ENCODE assay signal across 20 cellular contexts in the genomic region with DNA sequence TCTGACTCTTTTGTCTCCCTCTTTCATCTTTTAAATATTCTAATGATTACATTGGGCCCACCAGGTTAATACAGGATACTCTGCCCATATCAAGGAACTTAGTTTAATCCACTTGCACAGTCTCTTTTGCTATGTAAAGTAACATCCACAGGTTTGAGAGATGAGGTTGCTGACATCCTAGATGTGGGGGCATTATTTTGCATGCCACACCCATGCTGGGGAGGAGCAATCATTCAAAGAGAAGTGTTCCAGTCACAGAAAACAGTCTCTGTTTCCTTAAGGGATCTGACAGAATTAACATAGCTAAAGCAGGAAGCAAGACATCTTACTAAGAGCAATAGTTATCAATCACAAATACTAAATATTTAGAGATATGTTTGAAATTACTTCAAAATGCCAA. TPM values are rescaled to one million over a fixed set of nuclear protein-coding genes. Genes with fewer than 3 reads are reported as not detected.
DNase-seq lines count a peak whose midpoint lies in the region; ATAC-seq, FAIRE-seq and TF ChIP-seq lines count a peak whose summit lies in the region.
"Had no signal": no experiment of that assay in that cellular context is flagged by ENCODE, and none has a peak within 500 bp of the region (broad histone marks: within the 10 kb centered on the region; RNA-seq: fewer than 3 reads in every experiment).

No MANE protein-coding gene starts in this region.

- TF ChIP-seq POLR2A in HCT116 (IDR thresholded peaks at IDR 0.05; ENCODE audit: borderline replicate concordance, extremely low read depth, insufficient read depth, insufficient read length): no peak
- no peak for TF ChIP-seq POLR2A in H1 (IDR thresholded peaks at IDR 0.05; ENCODE audit: control extremely low read depth in 1 of 2, low read depth in 2 of 2, low read length in 2 of 2)
- no peak for TF ChIP-seq POLR2A in uterus (IDR thresholded peaks at IDR 0.05)

- no peak for TF ChIP-seq EP300 in H1 (IDR thresholded peaks at IDR 0.05; ENCODE audit: borderline replicate concordance in 1 of 2, low read depth in 2 of 2, low read length in 2 of 2)

- no peak overlapping the region for H2BK20ac ChIP-seq in H1 (ENCODE audit: low read length)

- no peaks in the 10 kb centered on the region; the same call in 1 of the 2 replicates for H3K9me2 ChIP-seq in HCT116 (ENCODE audit: insufficient read depth)

- no peak overlapping the region for H2BK5ac ChIP-seq in H1 (ENCODE audit: low read depth, low read length)

- H4K8ac ChIP-seq in H1 (ENCODE audit: extremely low read depth, insufficient read depth, low read length): no peak overlapping the region

- no peaks in the 10 kb centered on the region for H3K27me3 Mint-ChIP-seq in neural progenitor cell (ENCODE audit: insufficient read depth, low read depth)
- peaks cover 0 to 4% (median 0%) of the 10 kb centered on the region in 3 donors for H3K27me3 Mint-ChIP-seq in CD14-positive monocyte (ENCODE audit: low read depth in 3 of 3)
- H3K27me3 Mint-ChIP-seq: IgD-negative memory B cell had no signal

- H2AFZ ChIP-seq in HCT116 (ENCODE audit: low read depth, low read length, poor library complexity, severe bottlenecking) (peak overlapping the region; percentile 73), OCI-LY3 (ENCODE audit: low read depth, low read length) (peak overlapping the region; percentile 37; the same call in 1 of the 2 replicates), H1 (ENCODE audit: low read length) (peak overlapping the region; percentile 68; the same call in 1 of the 2 replicates), neural progenitor cell (replicated peaks) (peak overlapping the region; percentile 65)

- H3K4me3 ChIP-seq in HCT116 (replicated peaks in 1 of 2; ENCODE audit: low read depth in 1 of 2, low read length in 2 of 2) (no peak overlapping the region), OCI-LY3 (ENCODE audit: low read length) (no peak overlapping the region), H1 (ENCODE audit: extremely low read depth in 1 of 4, insufficient read depth in 2 of 4, low read depth in 3 of 4, low read length in 4 of 4) (no peak overlapping the region), neural progenitor cell (no peak overlapping the region), uterus (no peak overlapping the region)
- H3K4me3 ChIP-seq: A549 had no signal

- no peaks in the 10 kb centered on the region for H3K4me1 Mint-ChIP-seq in neural progenitor cell
- no peaks in the 10 kb centered on the region for H3K4me1 Mint-ChIP-seq in CD14-positive monocyte
- H3K4me1 Mint-ChIP-seq: IgD-negative memory B cell had no signal

- H3K23ac ChIP-seq in H1 (ENCODE audit: insufficient read length): no peak overlapping the region

- TF ChIP-seq CTCF in HCT116 (IDR thresholded peaks at IDR 0.05 in 2 of 3, conservative IDR thresholded peaks at IDR 0.05 in 1 of 3; ENCODE audit: borderline replicate concordance in 1 of 3, insufficient read depth in 1 of 3, low read depth in 2 of 3, low read length in 2 of 3) (no peak), OCI-LY3 (IDR thresholded peaks at IDR 0.05; ENCODE audit: low read depth, low read length) (no peak), H1 (IDR thresholded peaks at IDR 0.05; ENCODE audit: control extremely low read depth in 1 of 3, insufficient read depth in 1 of 3, low read depth in 1 of 3, low read length in 3 of 3) (no peak), neural progenitor cell (IDR thresholded peaks at IDR 0.05) (no peak), CD14-positive monocyte (IDR thresholded peaks at IDR 0.05) (no peak), uterus (IDR thresholded peaks at IDR 0.05) (no peak)

- no peaks in the 10 kb centered on the region for H3K23me2 ChIP-seq in H1 (ENCODE audit: low read depth, low read length)

- no TSS peak for BruUV-seq in HCT116 (replicated peaks; lab: Mats Ljungman, UMichigan)

- no peak overlapping the region for H2BK120ac ChIP-seq in H1 (replicated peaks; ENCODE audit: low read depth, low read length)

- intact Hi-C loops in HCT116 (cut with micrococcal nuclease): no loop called here
- intact Hi-C loops in head of caudate nucleus (cut with DNase I): no loop called here
- intact Hi-C loops in CD14-positive monocyte (cut with micrococcal nuclease): no loop called here
- intact Hi-C loops in uterus (cut with DNase I; ENCODE audit: low total_unique reads): no loop called here

- H4K5ac ChIP-seq in H1 (ENCODE audit: insufficient read length, low read depth, low read length): no peak overlapping the region

- no peak for FAIRE-seq in H1 (lab: Jason Lieb, UNC)
- FAIRE-seq: A549, D721Med had no signal

- no peak overlapping the region for H4K91ac ChIP-seq in H1 (replicated peaks; ENCODE audit: insufficient read length, low read length)

- no peak overlapping the region for H2AK5ac ChIP-seq in H1 (ENCODE audit: low read depth, low read length)

- TF ChIP-seq RAD21 in HCT116 (IDR thresholded peaks at IDR 0.05; ENCODE audit: low read depth) (no peak), H1 (IDR thresholded peaks at IDR 0.05 in 1 of 2, conservative IDR thresholded peaks at IDR 0.05 in 1 of 2; ENCODE audit: low read depth in 2 of 2, low read length in 2 of 2) (no peak)

- RAD21 ChIA-PET in HCT116 (lab: Charles Lee; ENCODE audit: low non-redundant PET in 1 of 2, low total read pairs in 2 of 2, uncharacterized antibody in 2 of 2, unreplicated experiment in 2 of 2): no interaction called here

- H3K36me3 Mint-ChIP-seq in neural progenitor cell (no peaks in the 10 kb centered on the region), CD14-positive monocyte (no peaks in the 10 kb centered on the region)
- H3K36me3 Mint-ChIP-seq: CD8-positive, alpha-beta T cell; IgD-negative memory B cell had no signal

- POLR2A ChIA-PET in HCT116 (lab: Charles Lee) (no interaction called here), H1 (lab: Charles Lee; ENCODE audit: partially characterized antibody) (no interaction called here)

- H3K4ac ChIP-seq in H1 (replicated peaks; ENCODE audit: insufficient read length, low read depth, low read length): no peak overlapping the region

- H4K20me1 ChIP-seq in HCT116 (ENCODE audit: insufficient read depth) (no peaks in the 10 kb centered on the region), OCI-LY3 (ENCODE audit: insufficient read depth, low read length) (no peaks in the 10 kb centered on the region), H1 (replicated peaks in 1 of 2; ENCODE audit: control insufficient read depth in 1 of 2, insufficient read depth in 2 of 2, low read length in 2 of 2) (no peaks in the 10 kb centered on the region), neural progenitor cell (ENCODE audit: low read depth) (no peaks in the 10 kb centered on the region)

- no peak overlapping the region for H3K27ac Mint-ChIP-seq in neural progenitor cell
- no peak overlapping the region for H3K27ac Mint-ChIP-seq in CD14-positive monocyte
- H3K27ac Mint-ChIP-seq: CD8-positive, alpha-beta T cell; H9; IgD-negative memory B cell had no signal

- H3K27me3 ChIP-seq in HCT116 (ENCODE audit: insufficient read depth, low read length): no peaks in the 10 kb centered on the region
- no peaks in the 10 kb centered on the region for H3K27me3 ChIP-seq in OCI-LY3 (ENCODE audit: low read depth, low read length)
- peaks cover 0 to under 1% (median 0%) of the 10 kb centered on the region in 4 experiments; a peak in 1 of 7 replicates for H3K27me3 ChIP-seq in H1 (replicated peaks in 1 of 4; ENCODE audit: control insufficient read depth in 3 of 4, extremely low read depth in 1 of 4, insufficient read depth in 3 of 4, low read length in 3 of 4)
- H3K27me3 ChIP-seq in neural progenitor cell: no peaks in the 10 kb centered on the region
- peaks cover 0 to 5% of the 10 kb centered on the region in 2 donors for H3K27me3 ChIP-seq in uterus
- H3K27me3 ChIP-seq: BE2C had no signal

- H3K79me2 ChIP-seq in HCT116 (ENCODE audit: insufficient read depth, low read length) (no peaks in the 10 kb centered on the region), OCI-LY3 (ENCODE audit: low read length) (no peaks in the 10 kb centered on the region), H1 (ENCODE audit: control insufficient read depth in 1 of 2, insufficient read depth in 2 of 2, low read length in 2 of 2) (no peaks in the 10 kb centered on the region), neural progenitor cell (ENCODE audit: low read depth) (no peaks in the 10 kb centered on the region)

- H3K4me1 ChIP-seq in HCT116 (ENCODE audit: control insufficient read depth in 1 of 2, insufficient read depth in 2 of 2, low read length in 2 of 2) (no peaks in the 10 kb centered on the region), OCI-LY3 (ENCODE audit: low read length) (no peaks in the 10 kb centered on the region), H1 (replicated peaks in 1 of 4; ENCODE audit: control insufficient read depth in 3 of 4, insufficient read depth in 4 of 4, low read length in 3 of 4) (no peaks in the 10 kb centered on the region), neural progenitor cell (no peaks in the 10 kb centered on the region), uterus (no peaks in the 10 kb centered on the region)
- H3K4me1 ChIP-seq: A549 had no signal

- DNase-seq in HCT116 (ENCODE audit: low read depth, low spot score) (no peak), H1 (ENCODE audit: low read depth in 1 of 2, low spot score in 2 of 2) (no peak), neural progenitor cell (ENCODE audit: low spot score) (no peak), head of caudate nucleus (no peak), CD14-positive monocyte (ENCODE audit: low spot score) (no peak), uterus (no peak)
- DNase-seq: BE2C; CD8-positive, alpha-beta T cell; COR-L47; DMS153; DMS79 treated with DMSO at 0.1 percent for 48 hours; GF-D8; H9 had no signal

- H2BK12ac ChIP-seq in H1 (ENCODE audit: low read depth, low read length): no peak overlapping the region

- H3K27ac ChIP-seq in HCT116 (ENCODE audit: low read depth, low read length): no peak overlapping the region
- H3K27ac ChIP-seq in OCI-LY3 (ENCODE audit: low read length): no peak overlapping the region
- no peak overlapping the region for H3K27ac ChIP-seq in H1 (ENCODE audit: low read depth, low read length)
- no peak overlapping the region for H3K27ac ChIP-seq in neural progenitor cell
- no peak overlapping the region for H3K27ac ChIP-seq in uterus
- H3K27ac ChIP-seq: A549, C4-2B had no signal

- H3K36me3 ChIP-seq in HCT116 (ENCODE audit: control insufficient read depth in 1 of 2, insufficient read depth in 2 of 2, low read length in 2 of 2) (no peaks in the 10 kb centered on the region), OCI-LY3 (replicated peaks; ENCODE audit: low read depth, low read length) (no peaks in the 10 kb centered on the region), H1 (ENCODE audit: control insufficient read depth in 2 of 4, insufficient read depth in 4 of 4, low read length in 3 of 4) (no peaks in the 10 kb centered on the region), neural progenitor cell (no peaks in the 10 kb centered on the region), uterus (no peaks in the 10 kb centered on the region)
- H3K36me3 ChIP-seq: BE2C had no signal

- no peaks in the 10 kb centered on the region for H3K79me1 ChIP-seq in H1 (ENCODE audit: low read depth, low read length)

- no peaks in the 10 kb centered on the region for H3K9me3 ChIP-seq in HCT116 (ENCODE audit: control insufficient read depth in 1 of 2, insufficient read depth in 1 of 2, low read depth in 1 of 2, low read length in 2 of 2)
- no peaks in the 10 kb centered on the region for H3K9me3 ChIP-seq in OCI-LY3 (ENCODE audit: insufficient read depth, low read length)
- H3K9me3 ChIP-seq in H1 (ENCODE audit: insufficient read depth in 2 of 2, low read depth in 1 of 2, low read length in 1 of 2): no peaks in the 10 kb centered on the region
- H3K9me3 ChIP-seq in neural progenitor cell (ENCODE audit: low read depth): no peaks in the 10 kb centered on the region
- no peaks in the 10 kb centered on the region for H3K9me3 ChIP-seq in uterus
- H3K9me3 ChIP-seq: A549, BE2C had no signal

- H3K9ac ChIP-seq in HCT116 (ENCODE audit: low read length) (no peak overlapping the region), OCI-LY3 (ENCODE audit: low read length) (no peak overlapping the region), H1 (replicated peaks in 1 of 4; ENCODE audit: extremely low read depth in 1 of 4, low read depth in 3 of 4, low read length in 3 of 4) (no peak overlapping the region), neural progenitor cell (no peak overlapping the region)

- H3K4me2 ChIP-seq in HCT116 (ENCODE audit: low read length) (no peak overlapping the region), OCI-LY3 (ENCODE audit: low read length) (no peak overlapping the region), H1 (ENCODE audit: insufficient read depth in 1 of 2, low read depth in 2 of 2, low read length in 2 of 2) (no peak overlapping the region), neural progenitor cell (no peak overlapping the region)
- H3K4me2 ChIP-seq: A549 had no signal

- H3K9me3 Mint-ChIP-seq in neural progenitor cell (no peaks in the 10 kb centered on the region), CD14-positive monocyte (peaks cover 0 to 3% (median under 1%) of the 10 kb centered on the region in 7 donors)
- H3K9me3 Mint-ChIP-seq: H9 had no signal

- no peak overlapping the region for H3K18ac ChIP-seq in H1 (ENCODE audit: extremely low read depth, low read length)

- CTCF ChIA-PET in HCT116 (lab: Charles Lee): no interaction called here
- CTCF ChIA-PET in H1 (lab: Charles Lee; ENCODE audit: partially characterized antibody): interaction anchor here (0.7 to 0.9 kb wide), 2 partner anchors 14 to 608 kb away, joined by 3 read pairs; no protein-coding TSS in a partner anchor

- no peak overlapping the region for H3K56ac ChIP-seq in H1 (replicated peaks; ENCODE audit: insufficient read length, low read depth, low read length)

- ATAC-seq in HCT116: no peak
- no peak for ATAC-seq in HG03108 (IDR thresholded peaks at IDR 0.05; ENCODE audit: unreplicated experiment)
- ATAC-seq: A549; CD8-positive, alpha-beta T cell had no signal

- no peak overlapping the region for H3K14ac ChIP-seq in H1 (ENCODE audit: insufficient read length)

- H2BK15ac ChIP-seq in H1 (ENCODE audit: low read length): no peak overlapping the region

- H3F3A ChIP-seq in neural progenitor cell (ENCODE audit: low read depth): no peaks in the 10 kb centered on the region

- H3K4me3 Mint-ChIP-seq in neural progenitor cell (no peak overlapping the region), CD14-positive monocyte (no peak overlapping the region)
- H3K4me3 Mint-ChIP-seq: CD8-positive, alpha-beta T cell; H9; IgD-negative memory B cell had no signal

RNA-seq across cellular contexts. Expression of a gene that starts 11.5 kb away (rescaled TPM):
- total RNA-seq in HCT116 (2021; ENCODE audit: unreplicated experiment) (not detected), neural progenitor cell (ENCODE audit: low replicate concordance) (4.5 and 8.4 TPM in 2 replicates), uterus (10 to 100 TPM in 1 of 4 donors, 1 to 10 TPM in 2, not detected in 1; 1.1 to 13.5 (median 2.8) TPM)
- polyA plus RNA-seq in HCT116 (2012): not detected in 2 replicates
- total RNA-seq in H1 (2021; fragmentation: NEBNext Ultra II Directional; extraction: Animal tissue kit (Norgen Biotek cat#: 25700)): 1.2 and 1.5 TPM in 2 replicates
- polyA plus RNA-seq in H1 (2011; rRNA removed) (0.89 and 0.94 TPM in 2 replicates), CD14-positive monocyte (not detected)
- polyA plus RNA-seq in H1 (2011; cell fraction: cytosol; rRNA removed): 1.7 TPM
- polyA plus RNA-seq in H1 (2011; cell fraction: nucleus; rRNA removed): 0.57 TPM
- polyA plus RNA-seq in H1 (2012, experiment 1 of 2): 0.96 to 1.4 TPM (median 1.1 TPM) in 4 replicates
- polyA plus RNA-seq in H1 (2012, experiment 2 of 2): 0.20 TPM
- 2.5 TPM for polyA plus RNA-seq in H1 (2013, experiment 1 of 2)
- polyA plus RNA-seq in H1 (2013, experiment 2 of 2): 2.6 TPM
- 1.4 and 2.0 TPM in 2 replicates for polyA minus RNA-seq in H1 (2011; rRNA and poly(A)+ RNA removed)
- polyA minus RNA-seq in H1 (2011; cell fraction: cytosol; rRNA and poly(A)+ RNA removed): not detected
- 2.6 TPM for polyA minus RNA-seq in H1 (2011; cell fraction: nucleus; rRNA and poly(A)+ RNA removed)
- total RNA-seq: CD8-positive, alpha-beta T cell; HT1080 had no signal
- polyA plus RNA-seq: IgD-negative memory B cell had no signal
